ENCODE assay signal across 8 cellular contexts in genomic region chr17:9522074-9522473, GRCh38. TPM values are rescaled to one million over a fixed set of nuclear protein-coding genes. Genes with fewer than 3 reads are reported as not detected.
A peak's percentile ranks its signal among the peaks of the same experiment; 100 is the strongest.
DNase-seq lines count a peak whose midpoint lies in the region; ATAC-seq, FAIRE-seq and TF ChIP-seq lines count a peak whose summit lies in the region.

No MANE protein-coding gene starts in this region.

- TF ChIP-seq CTCF in Calu3 (IDR thresholded peaks at IDR 0.05; ENCODE audit: unreplicated experiment) (peak; percentile 18), HCT116 (IDR thresholded peaks at IDR 0.05 in 2 of 3, conservative IDR thresholded peaks at IDR 0.05 in 1 of 3; ENCODE audit: borderline replicate concordance in 1 of 3, insufficient read depth in 1 of 3, low read depth in 2 of 3, low read length in 2 of 3) (peak; percentile 31 to 62 (median 59)), pancreas (IDR thresholded peaks at IDR 0.05) (peak in 1 of 4 donors; percentile 21)

- no peaks in the 10 kb centered on the region for H3K9me3 ChIP-seq in HCT116 (ENCODE audit: control insufficient read depth in 1 of 2, insufficient read depth in 1 of 2, low read depth in 1 of 2, low read length in 2 of 2)
- H3K9me3 ChIP-seq in pancreas = no peaks in the 10 kb centered on the region

- no peaks in the 10 kb centered on the region for H3K4me1 Mint-ChIP-seq in Calu3 (ENCODE audit: low read depth, unreplicated experiment)

- H3K27ac ChIP-seq in HCT116 (ENCODE audit: low read depth, low read length) = no peak overlapping the region
- H3K27ac ChIP-seq in pancreas = no peak overlapping the region

- DNase-seq in Calu3 = peak; percentile 19
- DNase-seq in HCT116 (ENCODE audit: low read depth, low spot score) = no peak
- DNase-seq in SHP77 (lab: John Stamatoyannopoulos, UW) = peak; percentile 25 to 31
- DNase-seq in fibroblast of peridontal ligament (ENCODE audit: extremely low read depth) = peak; percentile 76
- DNase-seq in pancreas = no peak
- no peak for DNase-seq in COR-L47 (lab: John Stamatoyannopoulos, UW)

- no peaks in the 10 kb centered on the region for H3K9me3 Mint-ChIP-seq in Calu3 (ENCODE audit: low read depth, unreplicated experiment)

- H3K27ac Mint-ChIP-seq in Calu3 (ENCODE audit: unreplicated experiment) = no peak overlapping the region

- H3K9me2 ChIP-seq in HCT116 (ENCODE audit: insufficient read depth) = no peaks in the 10 kb centered on the region

- H3K79me2 ChIP-seq in HCT116 (ENCODE audit: insufficient read depth, low read length) = no peaks in the 10 kb centered on the region

- H3K27me3 ChIP-seq in HCT116 (ENCODE audit: insufficient read depth, low read length) = no peaks in the 10 kb centered on the region
- no peaks in the 10 kb centered on the region for H3K27me3 ChIP-seq in pancreas

- peak; percentile 78 for TF ChIP-seq RAD21 in HCT116 (IDR thresholded peaks at IDR 0.05; ENCODE audit: low read depth)

- ATAC-seq in HCT116 = peak; percentile 81
- ATAC-seq in pancreas = peak in 3 of 4 donors; percentile 72 to 79 (median 75)
- ATAC-seq in GM19452 (IDR thresholded peaks at IDR 0.05; ENCODE audit: unreplicated experiment) = no peak
- no peak for ATAC-seq in HG02588 (IDR thresholded peaks at IDR 0.05; ENCODE audit: unreplicated experiment)

- H3K36me3 ChIP-seq in HCT116 (ENCODE audit: control insufficient read depth in 1 of 2, insufficient read depth in 2 of 2, low read length in 2 of 2) = no peaks in the 10 kb centered on the region
- H3K36me3 ChIP-seq in pancreas = no peaks in the 10 kb centered on the region

- no peak overlapping the region for H3K4me3 Mint-ChIP-seq in Calu3 (ENCODE audit: low read depth, unreplicated experiment)

- CTCF ChIA-PET in Calu3 (lab: Charles Lee) (interaction anchor here (0.5 to 1.1 kb wide), 7 partner anchors 119 to 1145 kb away, joined by 3 to 6 read pairs (median 4); partner anchors contain the start of gene KRABD2), HCT116 (lab: Charles Lee) (interaction anchor here (0.7 to 3.6 kb wide), 20 partner anchors 8 to 1462 kb away, joined by 3 to 39 read pairs (median 4); no protein-coding TSS in a partner anchor)

- H4K20me1 ChIP-seq in HCT116 (ENCODE audit: insufficient read depth) = no peaks in the 10 kb centered on the region

- 35 to 54% methylated on average over 4 of the region's 4 CpGs for WGBS in pancreas, 2 donors

- no peak overlapping the region for H2AFZ ChIP-seq in HCT116 (ENCODE audit: low read depth, low read length, poor library complexity, severe bottlenecking)

- intact Hi-C loops in Calu3 (cut with micrococcal nuclease; ENCODE audit: unreplicated experiment) (loop anchor here (1.0 to 5.0 kb wide), 2 partner anchors 120 to 531 kb away; no protein-coding TSS in a partner anchor), HCT116 (cut with micrococcal nuclease) (loop anchor here (1.0 to 10.0 kb wide), 5 partner anchors 119 to 770 kb away; no protein-coding TSS in a partner anchor), pancreas (cut with DNase I) (no loop called here)

- TF ChIP-seq POLR2A in HCT116 (IDR thresholded peaks at IDR 0.05; ENCODE audit: borderline replicate concordance, extremely low read depth, insufficient read depth, insufficient read length) = no peak

- H3K27me3 Mint-ChIP-seq in Calu3 (ENCODE audit: unreplicated experiment) = no peaks in the 10 kb centered on the region

- no peak for FAIRE-seq in pancreas (lab: Jason Lieb, UNC)

- H3K4me2 ChIP-seq in HCT116 (ENCODE audit: low read length) = no peak overlapping the region

- H3K4me3 ChIP-seq in HCT116 (replicated peaks in 1 of 2; ENCODE audit: low read depth in 1 of 2, low read length in 2 of 2) (no peak overlapping the region), pancreas (no peak overlapping the region)

- no TSS peak for BruUV-seq in Calu3 (replicated peaks; lab: Mats Ljungman, UMichigan)
- no TSS peak for BruUV-seq in HCT116 (replicated peaks; lab: Mats Ljungman, UMichigan)

- no peaks in the 10 kb centered on the region; a peak in 1 of 4 replicates for H3K4me1 ChIP-seq in HCT116 (ENCODE audit: control insufficient read depth in 1 of 2, insufficient read depth in 2 of 2, low read length in 2 of 2)
- no peaks in the 10 kb centered on the region for H3K4me1 ChIP-seq in pancreas

- RAD21 ChIA-PET in HCT116 (lab: Charles Lee; ENCODE audit: low non-redundant PET in 1 of 2, low total read pairs in 2 of 2, uncharacterized antibody in 2 of 2, unreplicated experiment in 2 of 2) = no interaction called here

- H3K9ac ChIP-seq in HCT116 (ENCODE audit: low read length) = no peak overlapping the region

- H3K36me3 Mint-ChIP-seq in Calu3 (ENCODE audit: insufficient read depth, unreplicated experiment) = no peaks in the 10 kb centered on the region

- POLR2A ChIA-PET in HCT116 (lab: Charles Lee) = no interaction called here

TF ChIP-seq in HCT116, 20 proteins besides CTCF, POLR2A, EP300 and RAD21:
- TF ChIP-seq SIN3A (IDR thresholded peaks at IDR 0.05; ENCODE audit: low read depth) = no peak
- no peak for TF ChIP-seq ZNF274 (IDR thresholded peaks at IDR 0.05; ENCODE audit: low read depth, low read length)
- TF ChIP-seq CBX3 (IDR thresholded peaks at IDR 0.05; ENCODE audit: low read depth) = no peak
- no peak for TF ChIP-seq SRF (IDR thresholded peaks at IDR 0.05; ENCODE audit: low read depth)
- TF ChIP-seq EGR1 (IDR thresholded peaks at IDR 0.05; ENCODE audit: low read depth) = no peak
- no peak for TF ChIP-seq MAX (IDR thresholded peaks at IDR 0.05)
- TF ChIP-seq EZH2phosphoT487 (IDR thresholded peaks at IDR 0.05; ENCODE audit: borderline replicate concordance) = no peak
- TF ChIP-seq REST (IDR thresholded peaks at IDR 0.05; ENCODE audit: low read depth) = no peak
- no peak for TF ChIP-seq TCF7L2 (IDR thresholded peaks at IDR 0.05; ENCODE audit: borderline replicate concordance, extremely low read depth, insufficient read depth, insufficient read length)
TF ChIP-seq in HCT116: peak in this region for 0.

RNA-seq across cellular contexts. Expression of gene STX8, which starts 53.5 kb away (rescaled TPM):
- total RNA-seq in Calu3 (2022) (31.6 and 32.4 TPM in 2 replicates), HCT116 (2021; ENCODE audit: unreplicated experiment) (38.8 TPM), pancreas (10 to 100 TPM; 26.9 to 37.4 (median 30.9) TPM)
- polyA plus RNA-seq in HCT116 (2012) = 65.7 and 76.0 TPM in 2 replicates
- 10 to 100 TPM; 32.6 to 33.0 TPM for polyA plus RNA-seq in pancreas

RNA-seq across cellular contexts. Expression of gene CFAP52, which starts 54.4 kb away (rescaled TPM):
- total RNA-seq in Calu3 (2022) = not detected in 2 replicates
- total RNA-seq in HCT116 (2021; ENCODE audit: unreplicated experiment) = not detected
- polyA plus RNA-seq in HCT116 (2012) = not detected in 2 replicates
- not detected for total RNA-seq in pancreas
- polyA plus RNA-seq in pancreas = not detected

Comparison
In these comparisons a context has a peak if more than half of its experiments do, and no peak if none do; other contexts are left out.
1. DNase-seq: peak in Calu3 (single experiment), SHP77 (2 of 2) and fibroblast of peridontal ligament (single experiment); none in HCT116 (single experiment), pancreas (0 of 6) and COR-L47 (single experiment).
2. ATAC-seq: peak in HCT116 (single experiment) and pancreas (3 of 4); none in GM19452 (single experiment) and HG02588 (single experiment).
3. intact Hi-C loops: an anchor here in Calu3 (1.0 to 5.0 kb wide) and HCT116 (1.0 to 10.0 kb wide); none called in pancreas.